8 cellular contexts compared by ENCODE assay signal in the genomic region with DNA sequence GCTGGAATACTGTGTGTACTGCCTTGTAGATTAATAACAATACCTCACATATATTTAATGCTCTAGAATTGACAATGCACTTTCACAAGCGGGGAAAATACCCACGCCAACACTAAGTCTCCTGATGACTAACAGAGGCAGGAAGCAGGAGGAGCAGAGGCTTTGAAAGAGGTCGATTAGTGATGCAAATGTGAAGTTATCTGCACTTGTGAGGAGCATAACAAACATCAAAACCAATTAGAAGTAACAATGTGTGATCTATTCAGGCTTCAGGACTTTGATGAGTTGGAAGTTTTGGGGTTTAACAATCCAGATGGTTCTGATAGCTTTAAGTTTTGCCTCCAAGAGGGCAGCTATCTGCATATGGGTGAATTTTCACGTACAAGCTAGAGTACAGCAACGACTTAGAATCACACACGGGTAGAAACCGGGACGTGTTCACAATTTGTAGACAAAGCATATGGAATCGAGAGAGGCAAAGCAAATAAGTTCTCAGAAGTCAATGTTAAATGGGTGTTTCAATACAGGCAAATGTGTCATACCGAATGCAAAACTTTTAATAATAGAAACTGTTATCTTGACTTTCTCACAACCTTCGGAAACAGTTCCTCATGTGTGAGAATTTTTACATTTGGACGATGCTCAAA.
DNase-seq lines count a peak whose midpoint lies in the region; ATAC-seq and TF ChIP-seq lines count a peak whose summit lies in the region.

No MANE protein-coding gene starts in this region.

- H3K27ac ChIP-seq in neural cell (ENCODE audit: low read length): peak overlapping the region; percentile 74

- H3K9me3 Mint-ChIP-seq in IgD-negative memory B cell: no peaks in the 10 kb centered on the region

- no peaks in the 10 kb centered on the region for H3K9me2 ChIP-seq in neural cell (ENCODE audit: insufficient read depth, low read length)

- H3K4me3 ChIP-seq in adipocyte (ENCODE audit: low read length): no peak overlapping the region
- H3K4me3 ChIP-seq in neural cell (ENCODE audit: low read length): peak overlapping the region; percentile 14

- no peaks in the 10 kb centered on the region for H3K9me3 ChIP-seq in adipocyte (ENCODE audit: control insufficient read depth, low read length)
- H3K9me3 ChIP-seq in neural cell (ENCODE audit: low read length): no peaks in the 10 kb centered on the region

- H3K27me3 ChIP-seq in adipocyte (replicated peaks; ENCODE audit: control insufficient read depth, insufficient read depth, low read length) (no peaks in the 10 kb centered on the region), neural cell (ENCODE audit: insufficient read depth, low read depth, low read length) (no peaks in the 10 kb centered on the region)

- TF ChIP-seq RAD21 in neural cell (conservative IDR thresholded peaks at IDR 0.05): no peak

- H3F3A ChIP-seq in neural cell (ENCODE audit: insufficient read depth, low read length, poor library complexity, severe bottlenecking): no peaks in the 10 kb centered on the region

- H3K4me2 ChIP-seq in neural cell (ENCODE audit: low read length): no peak overlapping the region

- H4K20me1 ChIP-seq in neural cell (ENCODE audit: insufficient read depth): no peaks in the 10 kb centered on the region

- H3K27me3 Mint-ChIP-seq in IgD-negative memory B cell: peaks cover 2% of the 10 kb centered on the region

- peaks cover 55 to 64% (median 62%) of the 10 kb centered on the region in 3 donors for H3K4me1 Mint-ChIP-seq in IgD-negative memory B cell

- H3K36me3 ChIP-seq in adipocyte (ENCODE audit: control insufficient read depth, insufficient read depth, low read length, severe bottlenecking) (peaks cover 23% of the 10 kb centered on the region), neural cell (ENCODE audit: insufficient read depth, low read length) (no peaks in the 10 kb centered on the region)

- ATAC-seq in GM21447 (IDR thresholded peaks at IDR 0.05; ENCODE audit: unreplicated experiment): peak; percentile 52

- H3K4me1 ChIP-seq in adipocyte (ENCODE audit: control insufficient read depth, insufficient read depth, low read length): peaks cover 10% of the 10 kb centered on the region

- no peaks in the 10 kb centered on the region for H3K79me2 ChIP-seq in neural cell (replicated peaks; ENCODE audit: insufficient read depth, low read length)

- H3K9ac ChIP-seq in adipocyte (ENCODE audit: low read length): peak overlapping the region; percentile 4
- no peak overlapping the region for H3K9ac ChIP-seq in neural cell (ENCODE audit: low read length)

- peak overlapping the region; percentile 81 to 95 (median 94) for H3K27ac Mint-ChIP-seq in IgD-negative memory B cell

- no peak for TF ChIP-seq EP300 in neural cell (conservative IDR thresholded peaks at IDR 0.05; ENCODE audit: poor library complexity, severe bottlenecking)

- H2AFZ ChIP-seq in neural cell (ENCODE audit: low read depth, low read length): no peak overlapping the region

- peaks cover 3% of the 10 kb centered on the region for H3K36me3 Mint-ChIP-seq in IgD-negative memory B cell

- H3K4me3 Mint-ChIP-seq in IgD-negative memory B cell: peak overlapping the region; percentile 59 to 91 (median 84)

- no peak for TF ChIP-seq CTCF in neural cell (IDR thresholded peaks at IDR 0.05; ENCODE audit: poor library complexity, severe bottlenecking)

- DNase-seq in EL (peak; percentile 34), adipocyte (ENCODE audit: low read depth) (peak; percentile 21), occipital lobe (lab: John Stamatoyannopoulos, UW) (no peak), hepatic stellate cell (ENCODE audit: low spot score) (no peak), NCI-H2196 treated with DMSO at 0.1 percent for 48 hours (lab: John Stamatoyannopoulos, UW; ENCODE audit: unreplicated experiment) (no peak)

TF ChIP-seq in neural cell, 6 proteins besides CTCF, POLR2A, EP300 and RAD21:
- TF ChIP-seq TAF1 (IDR thresholded peaks at IDR 0.05; ENCODE audit: low read depth): no peak
- TF ChIP-seq, protein P1, sequence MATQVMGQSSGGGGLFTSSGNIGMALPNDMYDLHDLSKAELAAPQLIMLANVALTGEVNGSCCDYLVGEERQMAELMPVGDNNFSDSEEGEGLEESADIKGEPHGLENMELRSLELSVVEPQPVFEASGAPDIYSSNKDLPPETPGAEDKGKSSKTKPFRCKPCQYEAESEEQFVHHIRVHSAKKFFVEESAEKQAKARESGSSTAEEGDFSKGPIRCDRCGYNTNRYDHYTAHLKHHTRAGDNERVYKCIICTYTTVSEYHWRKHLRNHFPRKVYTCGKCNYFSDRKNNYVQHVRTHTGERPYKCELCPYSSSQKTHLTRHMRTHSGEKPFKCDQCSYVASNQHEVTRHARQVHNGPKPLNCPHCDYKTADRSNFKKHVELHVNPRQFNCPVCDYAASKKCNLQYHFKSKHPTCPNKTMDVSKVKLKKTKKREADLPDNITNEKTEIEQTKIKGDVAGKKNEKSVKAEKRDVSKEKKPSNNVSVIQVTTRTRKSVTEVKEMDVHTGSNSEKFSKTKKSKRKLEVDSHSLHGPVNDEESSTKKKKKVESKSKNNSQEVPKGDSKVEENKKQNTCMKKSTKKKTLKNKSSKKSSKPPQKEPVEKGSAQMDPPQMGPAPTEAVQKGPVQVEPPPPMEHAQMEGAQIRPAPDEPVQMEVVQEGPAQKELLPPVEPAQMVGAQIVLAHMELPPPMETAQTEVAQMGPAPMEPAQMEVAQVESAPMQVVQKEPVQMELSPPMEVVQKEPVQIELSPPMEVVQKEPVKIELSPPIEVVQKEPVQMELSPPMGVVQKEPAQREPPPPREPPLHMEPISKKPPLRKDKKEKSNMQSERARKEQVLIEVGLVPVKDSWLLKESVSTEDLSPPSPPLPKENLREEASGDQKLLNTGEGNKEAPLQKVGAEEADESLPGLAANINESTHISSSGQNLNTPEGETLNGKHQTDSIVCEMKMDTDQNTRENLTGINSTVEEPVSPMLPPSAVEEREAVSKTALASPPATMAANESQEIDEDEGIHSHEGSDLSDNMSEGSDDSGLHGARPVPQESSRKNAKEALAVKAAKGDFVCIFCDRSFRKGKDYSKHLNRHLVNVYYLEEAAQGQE (IDR thresholded peaks at IDR 0.05; ENCODE audit: borderline replicate concordance): no peak
- no peak for TF ChIP-seq SMC3 (conservative IDR thresholded peaks at IDR 0.05; ENCODE audit: poor library complexity)
- TF ChIP-seq EZH2 (IDR thresholded peaks at IDR 0.05; ENCODE audit: borderline replicate concordance, insufficient read depth, low read length, poor library complexity, severe bottlenecking): no peak
- no peak for TF ChIP-seq POLR2AphosphoS5 (IDR thresholded peaks at IDR 0.05)
- no peak for TF ChIP-seq MXI1 (conservative IDR thresholded peaks at IDR 0.05; ENCODE audit: poor library complexity, severe bottlenecking)

Comparison
In these comparisons a context has a peak if more than half of its experiments do, and no peak if none do; other contexts are left out.
1. DNase-seq: peak in EL (single experiment) and adipocyte (single experiment); none in occipital lobe (single experiment), hepatic stellate cell (single experiment) and NCI-H2196 treated with DMSO at 0.1 percent for 48 hours (single experiment).